In genomic region chr18:2848145-2848878, GRCh38 we compare ENCODE assay signal across 8 cellular contexts. TPM values are rescaled to one million over a fixed set of nuclear protein-coding genes. Genes with fewer than 3 reads are reported as not detected.
DNase-seq lines count a peak whose midpoint lies in the region; ATAC-seq, FAIRE-seq and TF ChIP-seq lines count a peak whose summit lies in the region.

No MANE protein-coding gene starts in this region.

- no peak overlapping the region for H4K91ac ChIP-seq in IMR-90 (ENCODE audit: insufficient read depth, low read depth, low read length)

- H3K56ac ChIP-seq in IMR-90 (ENCODE audit: extremely low read depth, insufficient read depth, low read length) = no peak overlapping the region

- TF ChIP-seq POLR2A in IMR-90 (IDR thresholded peaks at IDR 0.05; ENCODE audit: low read depth, low read length) = no peak
- no peak for TF ChIP-seq POLR2A in endothelial cell of umbilical vein (IDR thresholded peaks at IDR 0.05; ENCODE audit: low read depth, low read length)

- H4K5ac ChIP-seq in IMR-90 (ENCODE audit: low read depth, low read length) = no peak overlapping the region

- peaks cover 2% of the 10 kb centered on the region; the same call in 1 of the 2 replicates for H3K4me1 ChIP-seq in IMR-90 (ENCODE audit: control insufficient read depth, insufficient read depth, low read length)
- peaks cover 19% of the 10 kb centered on the region for H3K4me1 ChIP-seq in endothelial cell of umbilical vein (ENCODE audit: control insufficient read depth, extremely low read depth, insufficient read depth, low read length)
- H3K4me1 ChIP-seq in osteoblast (ENCODE audit: insufficient read depth, low read length) = no peaks in the 10 kb centered on the region

- ATAC-seq in IMR-90 (ENCODE audit: low read depth) (no peak), HG03025 (IDR thresholded peaks at IDR 0.05; ENCODE audit: low FRiP score, unreplicated experiment) (no peak), HG03097 (IDR thresholded peaks at IDR 0.05; ENCODE audit: low FRiP score, unreplicated experiment) (no peak)

- H3K9me1 ChIP-seq in IMR-90 (ENCODE audit: insufficient read depth, low read length) (no peaks in the 10 kb centered on the region), endothelial cell of umbilical vein (replicated peaks; ENCODE audit: control insufficient read depth, extremely low read depth, insufficient read depth, low read length) (no peaks in the 10 kb centered on the region)

- H3K79me2 ChIP-seq in endothelial cell of umbilical vein (ENCODE audit: control insufficient read depth, insufficient read depth, low read length) (no peaks in the 10 kb centered on the region), osteoblast (ENCODE audit: insufficient read depth, low read length) (no peaks in the 10 kb centered on the region)

- H3K36me3 Mint-ChIP-seq in CD14-positive monocyte = peaks cover 36 to 42% of the 10 kb centered on the region in 2 donors

- H3K4me2 ChIP-seq in IMR-90 (ENCODE audit: low read depth, low read length) (peak overlapping the region; percentile 39; the same call in 1 of the 2 replicates), endothelial cell of umbilical vein (ENCODE audit: insufficient read depth, low read length) (peak overlapping the region; percentile 24), osteoblast (ENCODE audit: insufficient read depth, low read length) (no peak overlapping the region)

- no peak overlapping the region for H2BK5ac ChIP-seq in IMR-90 (ENCODE audit: low read depth, low read length, poor library complexity, severe bottlenecking)

- no peak for TF ChIP-seq RAD21 in IMR-90 (IDR thresholded peaks at IDR 0.05; ENCODE audit: low read length)

- peak overlapping the region; percentile 96 to 97 for H3K4me3 Mint-ChIP-seq in CD14-positive monocyte

- no peak overlapping the region for H2AK5ac ChIP-seq in IMR-90 (ENCODE audit: low read depth, low read length)

- no CpG with 5 or more reads among the region's 17 CpGs for WGBS in IMR-90 (ENCODE audit: extremely low coverage in 2 of 2, insufficient read length in 1 of 2), 2 experiments

- no peak overlapping the region for H2BK15ac ChIP-seq in IMR-90 (ENCODE audit: low read depth, low read length)

- H3K4me1 Mint-ChIP-seq in CD14-positive monocyte = peaks cover 67% of the 10 kb centered on the region

- in situ Hi-C loops in IMR-90 (cut with MboI; ENCODE audit: low sequenced_read_pairs) = no loop called here

- CTCF ChIA-PET in IMR-90 (lab: Yijun Ruan, JAX) = no interaction called here
- CTCF ChIA-PET in endothelial cell of umbilical vein (lab: Charles Lee) = interaction anchor here (1.2 to 1.8 kb wide), 3 partner anchors 27 to 82 kb away, joined by 3 to 5 read pairs (median 3); no protein-coding TSS in a partner anchor

- H3K9ac ChIP-seq in IMR-90 (ENCODE audit: low read depth, low read length) (no peak overlapping the region), endothelial cell of umbilical vein (replicated peaks; ENCODE audit: extremely low read depth, insufficient read depth, low read length) (no peak overlapping the region)

- peaks cover 0 to 2% (median 0%) of the 10 kb centered on the region in 3 donors for H3K27me3 Mint-ChIP-seq in CD14-positive monocyte (ENCODE audit: low read depth in 3 of 3)

- no peak overlapping the region for H2AK9ac ChIP-seq in IMR-90 (replicated peaks; ENCODE audit: low read depth, low read length, poor library complexity)

- H2BK120ac ChIP-seq in IMR-90 (ENCODE audit: low read depth, low read length) = no peak overlapping the region

- no peak overlapping the region for H2BK20ac ChIP-seq in IMR-90 (ENCODE audit: low read depth, low read length)

- H4K20me1 ChIP-seq in IMR-90 (ENCODE audit: insufficient read depth, low read length) (no peaks in the 10 kb centered on the region), endothelial cell of umbilical vein (replicated peaks; ENCODE audit: control insufficient read depth, extremely low read depth, insufficient read depth, low read length) (no peaks in the 10 kb centered on the region), osteoblast (ENCODE audit: insufficient read depth, low read length) (no peaks in the 10 kb centered on the region)

- H3K27me3 ChIP-seq in IMR-90 (ENCODE audit: control insufficient read depth, insufficient read depth, low read length) (peaks cover 70% of the 10 kb centered on the region), endothelial cell of umbilical vein (ENCODE audit: control insufficient read depth in 2 of 2, insufficient read depth in 2 of 2, low read length in 2 of 2) (peaks cover 40 to 65% of the 10 kb centered on the region in 2 experiments), osteoblast (ENCODE audit: insufficient read depth, low read length) (peaks cover 66% of the 10 kb centered on the region)

- 0 out of 2 replicates have a peak overlapping the region, but pooled peaks have one; percentile 4 for H3K23ac ChIP-seq in IMR-90 (ENCODE audit: low read depth, low read length)

- peak overlapping the region; percentile 95 to 99 (median 97) for H3K27ac Mint-ChIP-seq in CD14-positive monocyte

- no TSS peak for BruUV-seq in IMR-90 (replicated peaks; lab: Mats Ljungman, UMichigan)
- BruUV-seq in endothelial cell of umbilical vein (replicated peaks; lab: Mats Ljungman, UMichigan) = no TSS peak

- H3K4me3 ChIP-seq in IMR-90 (ENCODE audit: insufficient read depth, low read depth, low read length) (no peak overlapping the region), endothelial cell of umbilical vein (replicated peaks in 1 of 3; ENCODE audit: insufficient read depth in 1 of 3, low read depth in 1 of 3, low read length in 3 of 3) (no peak overlapping the region), osteoblast (ENCODE audit: insufficient read depth, low read length) (no peak overlapping the region)

- peak; percentile 76 for FAIRE-seq in endothelial cell of umbilical vein (lab: Jason Lieb, UNC)

- no peak overlapping the region for H4K8ac ChIP-seq in IMR-90 (ENCODE audit: low read depth in 2 of 2, low read length in 2 of 2)

- TF ChIP-seq CTCF in CD14-positive monocyte (IDR thresholded peaks at IDR 0.05) (no peak), IMR-90 (conservative IDR thresholded peaks at IDR 0.05; ENCODE audit: low read depth, low read length) (no peak), endothelial cell of umbilical vein (IDR thresholded peaks at IDR 0.05; ENCODE audit: extremely low read depth in 1 of 2, insufficient read depth in 1 of 2, low read depth in 1 of 2, low read length in 2 of 2) (no peak), osteoblast (IDR thresholded peaks at IDR 0.05; ENCODE audit: extremely low read depth, low read depth, low read length) (no peak)

- no peak overlapping the region for H3K4ac ChIP-seq in IMR-90 (ENCODE audit: low read depth, low read length)

- H3K79me1 ChIP-seq in IMR-90 (ENCODE audit: low read depth in 1 of 2, low read length in 2 of 2) = no peaks in the 10 kb centered on the region

- H3K14ac ChIP-seq in IMR-90 (replicated peaks; ENCODE audit: low read depth, low read length) = no peak overlapping the region

- H3K9me3 Mint-ChIP-seq in CD14-positive monocyte = no peaks in the 10 kb centered on the region

- no peak for DNase-seq in CD14-positive monocyte (ENCODE audit: low spot score)
- no peak for DNase-seq in IMR-90
- no peak for DNase-seq in endothelial cell of umbilical vein (ENCODE audit: low read depth, low spot score)
- DNase-seq in osteoblast (ENCODE audit: insufficient read length, low spot score, missing footprints) = peak; percentile 69
- no peak for DNase-seq in SW 1271 (lab: John Stamatoyannopoulos, UW)
- no peak for DNase-seq in ureter (ENCODE audit: low spot score)

- no peak overlapping the region for H3K18ac ChIP-seq in IMR-90 (ENCODE audit: low read depth, low read length)

- POLR2A ChIA-PET in IMR-90 (lab: Charles Lee; ENCODE audit: unreplicated experiment) (no interaction called here), endothelial cell of umbilical vein (lab: Charles Lee) (no interaction called here)

- intact Hi-C loops in CD14-positive monocyte (cut with micrococcal nuclease) (loop anchor here (1.0 to 10.0 kb wide), 9 partner anchors 9 to 746 kb away; partner anchors contain the start of genes SMCHD1 (in 2 of the 2), LPIN2 (in 1 of the 2) and TGIF1 (in 1 of the 2)), IMR-90 (cut with micrococcal nuclease) (no loop called here), endothelial cell of umbilical vein (cut with micrococcal nuclease) (loop anchor here (5.0 kb wide), 1 partner anchor 59 kb away; no protein-coding TSS in a partner anchor)

- H2AFZ ChIP-seq in IMR-90 (replicated peaks; ENCODE audit: low read length, poor library complexity) = no peak overlapping the region
- no peak overlapping the region for H2AFZ ChIP-seq in endothelial cell of umbilical vein (ENCODE audit: low read depth, low read length)
- H2AFZ ChIP-seq in osteoblast (ENCODE audit: low read length) = no peak overlapping the region

- no peaks in the 10 kb centered on the region for H3K36me3 ChIP-seq in IMR-90 (ENCODE audit: control insufficient read depth, insufficient read depth, low read length)
- no peaks in the 10 kb centered on the region for H3K36me3 ChIP-seq in endothelial cell of umbilical vein (ENCODE audit: control insufficient read depth in 2 of 2, extremely low read depth in 1 of 2, insufficient read depth in 2 of 2, low read length in 2 of 2)
- H3K36me3 ChIP-seq in osteoblast (ENCODE audit: insufficient read depth, low read length) = no peaks in the 10 kb centered on the region

- H3K27ac ChIP-seq in IMR-90 (ENCODE audit: insufficient read depth, low read length) (no peak overlapping the region), endothelial cell of umbilical vein (ENCODE audit: insufficient read depth, low read depth, low read length) (no peak overlapping the region), osteoblast (ENCODE audit: low read depth, low read length) (no peak overlapping the region)

- dilution Hi-C loops in IMR-90 (cut with HindIII; ENCODE audit: low sequenced_read_pairs, unreplicated experiment) = no loop called here
- dilution Hi-C loops in endothelial cell of umbilical vein (cut with MboI; ENCODE audit: extremely low pct_ligation_motif_present, low sequenced_read_pairs) = no loop called here

- H3K9me3 ChIP-seq in IMR-90 (ENCODE audit: control insufficient read depth, insufficient read depth, low read length) = no peaks in the 10 kb centered on the region; the same call in 1 of the 2 replicates
- H3K9me3 ChIP-seq in endothelial cell of umbilical vein (replicated peaks; ENCODE audit: control insufficient read depth, insufficient read depth, low read length) = no peaks in the 10 kb centered on the region
- H3K9me3 ChIP-seq in osteoblast (ENCODE audit: low read depth, low read length) = no peaks in the 10 kb centered on the region

RNA-seq across cellular contexts. Expression of gene EMILIN2, which starts 1.5 kb away (rescaled TPM):
- polyA plus RNA-seq in CD14-positive monocyte (10 to 100 TPM; 30.5 to 33.8 TPM), IMR-90 (2012; rRNA removed) (0.14 and 0.34 TPM in 2 replicates), endothelial cell of umbilical vein (9.3 and 9.4 TPM in 2 replicates)
- total RNA-seq in IMR-90 (2012; rRNA removed) (under 0.01 TPM in 2 replicates), endothelial cell of umbilical vein (11.3 and 13.4 TPM in 2 replicates), osteoblast (4.3 and 5.0 TPM in 2 replicates), ureter (17.5 TPM)
- 0.24 and 0.29 TPM in 2 replicates for polyA plus RNA-seq in IMR-90 (2012; cell fraction: cytosol; rRNA removed)
- 0.73 and 0.91 TPM in 2 replicates for polyA plus RNA-seq in IMR-90 (2012; cell fraction: nucleus; rRNA removed; ENCODE audit: low replicate concordance)
- polyA plus RNA-seq in endothelial cell of umbilical vein (2011; cell fraction: cytosol; rRNA removed) = 4.7 and 6.3 TPM in 2 replicates
- polyA plus RNA-seq in endothelial cell of umbilical vein (2011; cell fraction: nucleus; rRNA removed) = 8.5 and 9.5 TPM in 2 replicates
- 2.9 and 4.4 TPM in 2 replicates for polyA plus RNA-seq in endothelial cell of umbilical vein (2012)
- 2.5 and 3.4 TPM in 2 replicates for polyA minus RNA-seq in endothelial cell of umbilical vein
- not detected for polyA minus RNA-seq in endothelial cell of umbilical vein (2011; cell fraction: cytosol; rRNA and poly(A)+ RNA removed)
- polyA minus RNA-seq in endothelial cell of umbilical vein (2011; cell fraction: nucleus; rRNA and poly(A)+ RNA removed) = 2.4 and 4.4 TPM in 2 replicates
